In the genomic region with DNA sequence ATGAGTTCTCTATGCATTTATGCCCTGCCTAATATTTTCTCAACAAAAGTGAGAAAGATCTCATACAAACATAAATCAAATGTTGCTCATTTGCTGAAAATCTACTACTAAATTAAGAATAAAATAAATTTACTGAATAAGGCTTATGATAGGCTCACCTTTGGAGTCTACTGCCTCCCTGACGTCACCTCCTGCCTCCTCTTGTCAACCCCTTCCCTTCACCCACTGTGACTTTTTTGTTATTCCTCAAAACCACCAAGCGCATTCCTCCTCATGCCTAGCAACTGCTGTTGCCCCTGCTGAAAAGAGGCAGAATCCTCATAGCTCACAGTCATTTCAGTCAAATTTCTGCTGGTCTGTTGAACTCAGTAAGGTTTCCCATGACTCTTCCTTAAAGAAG, we compare ENCODE assay signal across 34 cellular contexts.
"Had no signal": no experiment of that assay in that cellular context is flagged by ENCODE, and none has a peak within 500 bp of the region (broad histone marks: within the 10 kb centered on the region; RNA-seq: fewer than 3 reads in every experiment).

No MANE protein-coding gene starts in this region.

- H3K4me3 ChIP-seq: adrenal gland, ascending aorta, body of pancreas, breast epithelium, cardiac muscle cell had no signal

- FAIRE-seq: astrocyte, bronchial epithelial cell had no signal

- H3K9me3 ChIP-seq: adrenal gland, body of pancreas, breast epithelium had no signal

- H3K36me3 ChIP-seq: adrenal gland, ascending aorta, brain microvascular endothelial cell, breast epithelium, cardiac muscle cell had no signal

- DNase-seq: activated effector memory CD4-positive, alpha-beta T cell treated with anti-CD3 and anti-CD28 coated beads, Interleukin-2, amount 50 U/mL, for 16 hours; activated effector memory CD4-positive, alpha-beta T cell treated with Interleukin-2 at 50 U/mL for 16 hours; activated gamma-delta T cell; activated gamma-delta T cell treated with Interleukin-2 at 50 U/mL for 16 hours; activated naive CD4-positive, alpha-beta T cell; activated naive CD4-positive, alpha-beta T cell treated with anti-CD3 and anti-CD28 coated beads for 36 hours; activated naive CD4-positive, alpha-beta T cell treated with anti-CD3 and anti-CD28 coated beads, Interleukin-2, amount 10 ng/mL, durations not matched to agents 7 days and 5 days; activated naive CD4-positive, alpha-beta T cell treated with anti-CD3 and anti-CD28 coated beads, Interleukin-2, amount 50 U/mL, for 16 hours; activated naive CD4-positive, alpha-beta T cell treated with Interleukin-2 at 50 U/mL for 16 hours; activated naive CD8-positive, alpha-beta T cell treated with anti-CD3 and anti-CD28 coated beads for 36 hours; activated naive CD8-positive, alpha-beta T cell treated with anti-CD3 and anti-CD28 coated beads, Interleukin-2, amount 10 ng/mL, durations not matched to agents 7 days and 5 days; activated naive CD8-positive, alpha-beta T cell treated with anti-CD3 and anti-CD28 coated beads, Interleukin-2, amount 50 U/mL, for 24 hours; activated T-cell treated with anti-CD3 and anti-CD28 coated beads, Interleukin-2, amount 50 U/mL, for 1 hour; activated T-cell treated with anti-CD3 and anti-CD28 coated beads, Interleukin-2, amount 50 U/mL, for 24 hours; activated T-cell treated with anti-CD3 and anti-CD28 coated beads, Interleukin-2, amount 50 U/mL, for 4 hours; activated T-cell treated with anti-CD3 and anti-CD28 coated beads, Interleukin-2, amount 50 U/mL, for 48 hours; activated T-cell treated with anti-CD3 and anti-CD28 coated beads, Interleukin-2, amount 50 U/mL, for 72 hours; adrenal gland; amniotic stem cell; amygdala; anterior cingulate cortex; aorta; body of pancreas; brain microvascular endothelial cell; caudate nucleus; central memory CD4-positive, alpha-beta T cell; cerebellar nuclear complex had no signal

- H3K27ac ChIP-seq: adrenal gland, ascending aorta, body of pancreas, brain microvascular endothelial cell, breast epithelium, cardiac muscle cell had no signal

- H3K27me3 ChIP-seq: adrenal gland, ascending aorta, body of pancreas, brain microvascular endothelial cell, breast epithelium, cardiac muscle cell had no signal

- ATAC-seq: activated naive CD4-positive, alpha-beta T cell treated with anti-CD3 and anti-CD28 coated beads, Interleukin-2, amount 50 U/mL, for 72 hours; activated naive CD8-positive, alpha-beta T cell treated with anti-CD3 and anti-CD28 coated beads, Interleukin-2, amount 50 U/mL, for 24 hours; activated T-cell treated with anti-CD3 and anti-CD28 coated beads, Interleukin-2, amount 50 U/mL, for 4 hours; activated T-cell treated with anti-CD3 and anti-CD28 coated beads, Interleukin-2, amount 50 U/mL, for 72 hours; activated T-helper 17 cell treated with anti-CD3 and anti-CD28 coated beads, Interleukin-2, amount 50 U/mL, for 72 hours; body of pancreas had no signal

- H3K4me1 ChIP-seq: adrenal gland, ascending aorta, body of pancreas, breast epithelium had no signal
